Comparison of ENCODE assay signal across 16 cellular contexts in the genomic region with DNA sequence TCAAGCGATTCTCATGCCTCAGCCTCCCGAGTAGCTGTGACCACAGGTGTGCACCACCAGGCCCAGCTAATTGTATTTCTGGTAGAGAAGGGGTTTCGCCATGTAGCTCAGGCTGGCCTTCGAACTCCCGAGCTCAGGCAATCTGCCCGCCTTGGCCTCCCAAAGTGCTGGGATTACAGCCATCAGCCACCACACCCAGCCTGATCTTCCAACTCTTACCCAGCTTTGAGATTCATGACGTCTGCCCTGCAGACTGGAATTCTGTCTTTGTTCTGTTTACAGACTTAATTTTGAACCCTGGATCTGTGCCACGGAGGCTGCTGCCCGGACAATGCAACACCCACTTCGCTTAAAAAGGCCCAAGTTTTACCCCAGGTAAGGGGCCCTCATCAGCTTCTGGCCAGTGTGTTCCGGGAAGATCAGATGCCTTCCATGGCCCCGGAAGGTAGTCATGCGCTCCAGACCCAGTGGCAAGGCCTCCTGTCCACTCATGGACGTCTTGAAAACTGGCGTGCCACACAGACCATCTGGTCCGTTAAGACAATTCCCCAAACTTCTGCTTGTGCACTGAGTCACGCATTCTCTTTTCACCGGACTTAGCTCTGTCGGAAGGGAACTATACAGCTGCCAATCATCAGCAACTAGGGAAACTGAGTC. TPM values are rescaled to one million over a fixed set of nuclear protein-coding genes. Genes with fewer than 3 reads are reported as not detected.
A peak's percentile ranks its signal among the peaks of the same experiment; 100 is the strongest.
DNase-seq lines count a peak whose midpoint lies in the region; ATAC-seq and TF ChIP-seq lines count a peak whose summit lies in the region.
"Had no signal": no experiment of that assay in that cellular context is flagged by ENCODE, and none has a peak within 500 bp of the region (broad histone marks: within the 10 kb centered on the region; RNA-seq: fewer than 3 reads in every experiment).

No MANE protein-coding gene starts in this region.

- H3K27me3 ChIP-seq in RWPE2 (ENCODE audit: insufficient read depth, poor library complexity, severe bottlenecking) = no peaks in the 10 kb centered on the region
- H3K27me3 ChIP-seq in left ventricle myocardium inferior (ENCODE audit: low read depth) = peaks cover 10% of the 10 kb centered on the region
- H3K27me3 ChIP-seq in thyroid gland = no peaks in the 10 kb centered on the region
- H3K27me3 ChIP-seq: cardiac muscle cell, right lobe of liver had no signal

- TF ChIP-seq CTCF in AG10803 (conservative IDR thresholded peaks at IDR 0.05; ENCODE audit: low read length) = no peak
- TF ChIP-seq CTCF in RWPE2 (IDR thresholded peaks at IDR 0.05; ENCODE audit: poor library complexity, severe bottlenecking) = no peak
- TF ChIP-seq CTCF in left ventricle myocardium inferior (IDR thresholded peaks at IDR 0.05; ENCODE audit: borderline replicate concordance) = no peak
- TF ChIP-seq CTCF in thyroid gland (IDR thresholded peaks at IDR 0.05) = no peak

- 92 to 94% methylated on average over 18 to 19 of the region's 19 CpGs for WGBS in thyroid gland, 2 donors

- no peak for TF ChIP-seq POLR2A in thyroid gland (IDR thresholded peaks at IDR 0.05)

- peaks cover 23% of the 10 kb centered on the region for H3K27me3 Mint-ChIP-seq in activated naive CD8-positive, alpha-beta T cell treated with anti-CD3 and anti-CD28 coated beads for 36 hours

- intact Hi-C loops in left ventricle myocardium inferior (cut with micrococcal nuclease) = no loop called here
- intact Hi-C loops in sciatic nerve (cut with DNase I) = no loop called here
- intact Hi-C loops in thyroid gland (cut with DNase I) = no loop called here

- H3K9me3 ChIP-seq in RWPE2 (ENCODE audit: severe bottlenecking) = no peaks in the 10 kb centered on the region
- peaks cover 14% of the 10 kb centered on the region for H3K9me3 ChIP-seq in left ventricle myocardium inferior (replicated peaks)
- H3K9me3 ChIP-seq in thyroid gland = no peaks in the 10 kb centered on the region
- H3K9me3 ChIP-seq: right lobe of liver had no signal

- H3K36me3 ChIP-seq in RWPE2 (ENCODE audit: low read depth) (peaks cover 39% of the 10 kb centered on the region), left ventricle myocardium inferior (no peaks in the 10 kb centered on the region), thyroid gland (no peaks in the 10 kb centered on the region)
- H3K36me3 ChIP-seq: cardiac muscle cell, right lobe of liver had no signal

- ATAC-seq in RWPE2 (ENCODE audit: low read depth) (no peak), sciatic nerve (peak; percentile 38), HG03025 (IDR thresholded peaks at IDR 0.05; ENCODE audit: low FRiP score, unreplicated experiment) (no peak)
- ATAC-seq: natural killer cell treated with Interleukin-12 subunit alpha and Interleukin-12 subunit beta and Interleukin-15 and Interleukin-18, amount 100 ng/mL, for 72 hours; right lobe of liver; stimulated activated memory B cell treated with anti-CD40 and anti-IgM and Interleukin-4, amounts not matched to agents 10 μg/mL and 1 μg/mL and 100 μg/mL, for 72 hours had no signal

- no peaks in the 10 kb centered on the region for H3K4me1 ChIP-seq in RWPE2 (ENCODE audit: insufficient read depth, poor library complexity, severe bottlenecking)
- H3K4me1 ChIP-seq in left ventricle myocardium inferior = peaks cover 73% of the 10 kb centered on the region
- H3K4me1 ChIP-seq in thyroid gland = peaks cover 2 to 9% of the 10 kb centered on the region in 2 donors

- H3K4me1 Mint-ChIP-seq in activated naive CD8-positive, alpha-beta T cell treated with anti-CD3 and anti-CD28 coated beads for 36 hours = peaks cover 4% of the 10 kb centered on the region
- H3K4me1 Mint-ChIP-seq: stimulated activated memory B cell treated with anti-CD40 and anti-IgM and Interleukin-4, amounts not matched to agents 10 μg/mL and 1 μg/mL and 100 μg/mL, for 72 hours had no signal

- no peak overlapping the region for H3K4me3 ChIP-seq in AG10803 (ENCODE audit: low read length)
- no peak overlapping the region for H3K4me3 ChIP-seq in RWPE2 (ENCODE audit: severe bottlenecking)
- no peak overlapping the region for H3K4me3 ChIP-seq in left ventricle myocardium inferior
- H3K4me3 ChIP-seq in thyroid gland (replicated peaks in 1 of 3) = no peak overlapping the region
- H3K4me3 ChIP-seq: cardiac muscle cell, right lobe of liver, SK-N-MC had no signal

- no peak overlapping the region for H3K4me3 Mint-ChIP-seq in activated naive CD8-positive, alpha-beta T cell treated with anti-CD3 and anti-CD28 coated beads for 36 hours
- H3K4me3 Mint-ChIP-seq: natural killer cell treated with Interleukin-12 subunit alpha and Interleukin-12 subunit beta and Interleukin-15 and Interleukin-18, amount 100 ng/mL, for 72 hours; stimulated activated memory B cell treated with anti-CD40 and anti-IgM and Interleukin-4, amounts not matched to agents 10 μg/mL and 1 μg/mL and 100 μg/mL, for 72 hours had no signal

- H3K36me3 Mint-ChIP-seq in activated naive CD8-positive, alpha-beta T cell treated with anti-CD3 and anti-CD28 coated beads for 36 hours = no peaks in the 10 kb centered on the region
- H3K36me3 Mint-ChIP-seq: natural killer cell treated with Interleukin-12 subunit alpha and Interleukin-12 subunit beta and Interleukin-15 and Interleukin-18, amount 100 ng/mL, for 72 hours; stimulated activated memory B cell treated with anti-CD40 and anti-IgM and Interleukin-4, amounts not matched to agents 10 μg/mL and 1 μg/mL and 100 μg/mL, for 72 hours had no signal

- DNase-seq in AG10803 (ENCODE audit: low read depth) = peak; percentile 68
- DNase-seq in RWPE2 (ENCODE audit: low spot score) = no peak
- no peak for DNase-seq in left ventricle myocardium inferior
- peak; percentile 53 for DNase-seq in sciatic nerve (ENCODE audit: low spot score)
- DNase-seq in activated naive CD8-positive, alpha-beta T cell treated with anti-CD3 and anti-CD28 coated beads for 36 hours = no peak
- no peak for DNase-seq in thyroid gland
- DNase-seq in SK-N-DZ (ENCODE audit: low spot score) = no peak
- DNase-seq: activated naive CD4-positive, alpha-beta T cell; DMS 273 treated with DMSO at 0.1 percent for 48 hours; NCI-H82 had no signal

- H3K9me3 Mint-ChIP-seq in activated naive CD8-positive, alpha-beta T cell treated with anti-CD3 and anti-CD28 coated beads for 36 hours = no peaks in the 10 kb centered on the region
- H3K9me3 Mint-ChIP-seq: natural killer cell treated with Interleukin-12 subunit alpha and Interleukin-12 subunit beta and Interleukin-15 and Interleukin-18, amount 100 ng/mL, for 72 hours; stimulated activated memory B cell treated with anti-CD40 and anti-IgM and Interleukin-4, amounts not matched to agents 10 μg/mL and 1 μg/mL and 100 μg/mL, for 72 hours had no signal

- H3K27ac Mint-ChIP-seq in activated naive CD8-positive, alpha-beta T cell treated with anti-CD3 and anti-CD28 coated beads for 36 hours = no peak overlapping the region
- H3K27ac Mint-ChIP-seq: natural killer cell treated with Interleukin-12 subunit alpha and Interleukin-12 subunit beta and Interleukin-15 and Interleukin-18, amount 100 ng/mL, for 72 hours; stimulated activated memory B cell treated with anti-CD40 and anti-IgM and Interleukin-4, amounts not matched to agents 10 μg/mL and 1 μg/mL and 100 μg/mL, for 72 hours had no signal

- peak overlapping the region; percentile 34 for H3K27ac ChIP-seq in RWPE2 (ENCODE audit: poor library complexity, severe bottlenecking)
- H3K27ac ChIP-seq in left ventricle myocardium inferior (replicated peaks) = peak overlapping the region; percentile 67
- H3K27ac ChIP-seq in thyroid gland = no peak overlapping the region
- H3K27ac ChIP-seq: cardiac muscle cell, SK-N-MC had no signal

RNA-seq across cellular contexts. Expression of gene PXDN, which starts 5.5 kb away (rescaled TPM):
- 15.7 TPM for total RNA-seq in left ventricle myocardium inferior
- 38.1 TPM for total RNA-seq in sciatic nerve
- 1 to 10 TPM; 1.8 to 2.1 TPM for total RNA-seq in activated naive CD8-positive, alpha-beta T cell treated with anti-CD3 and anti-CD28 coated beads for 36 hours
- total RNA-seq in thyroid gland = 10 to 100 TPM in 3 of 4 donors, 1 to 10 TPM in 1; 6.9 to 17.3 (median 13.6) TPM
- polyA plus RNA-seq in SK-N-DZ (2014; cell fraction: cytosol; rRNA removed) = 29.4 and 37.6 TPM in 2 replicates
- polyA plus RNA-seq in SK-N-DZ (2014; cell fraction: nucleus; rRNA removed) = 65.5 and 125 TPM in 2 replicates

Comparison
In these comparisons a context has a peak if more than half of its experiments do, and no peak if none do; other contexts are left out.
1. DNase-seq: peak in AG10803 (single experiment) and sciatic nerve (single experiment); none in RWPE2 (single experiment), left ventricle myocardium inferior (single experiment), activated naive CD8-positive, alpha-beta T cell treated with anti-CD3 and anti-CD28 coated beads for 36 hours (single experiment), thyroid gland (0 of 2) and SK-N-DZ (single experiment).
2. H3K27ac ChIP-seq: peak in RWPE2 (single experiment) and left ventricle myocardium inferior (single experiment); none in thyroid gland (0 of 3).